ENCODE assay signal across 8 cellular contexts in genomic region chr2:200483729-200484198, GRCh38. TPM values are rescaled to one million over a fixed set of nuclear protein-coding genes. Genes with fewer than 3 reads are reported as not detected.
DNase-seq lines count a peak whose midpoint lies in the region; ATAC-seq and TF ChIP-seq lines count a peak whose summit lies in the region.

No MANE protein-coding gene starts in this region.

- H3K4me3 ChIP-seq in RWPE2 (ENCODE audit: severe bottlenecking) = no peak overlapping the region

- 0 out of 2 replicates have a peak, but pooled peaks cover 4% of the 10 kb centered on the region for H3K36me3 ChIP-seq in RWPE2 (ENCODE audit: low read depth)

- ATAC-seq in GM21515 (IDR thresholded peaks at IDR 0.05; ENCODE audit: unreplicated experiment) = peak; percentile 57
- peak; percentile 67 for ATAC-seq in RWPE2 (ENCODE audit: low read depth)

- H3K9me3 Mint-ChIP-seq in glutamatergic neuron (ENCODE audit: unreplicated experiment) = peaks cover 2% of the 10 kb centered on the region

- H3K27me3 Mint-ChIP-seq in glutamatergic neuron (ENCODE audit: unreplicated experiment) = no peaks in the 10 kb centered on the region

- H3K27ac ChIP-seq in RWPE2 (ENCODE audit: poor library complexity, severe bottlenecking) = no peak overlapping the region

- peak; percentile 38 for DNase-seq in SKM-1 treated with dmso at 0.1 percent for 144 hours (lab: John Stamatoyannopoulos, UW; ENCODE audit: unreplicated experiment)
- no peak for DNase-seq in SKM-1 (lab: John Stamatoyannopoulos, UW; ENCODE audit: unreplicated experiment)
- peak; percentile 36 for DNase-seq in HuH-7.5 (ENCODE audit: low spot score)
- no peak for DNase-seq in RWPE2 (ENCODE audit: low spot score)
- DNase-seq in glutamatergic neuron = peak; percentile 73
- no peak for DNase-seq in epidermal melanocyte (ENCODE audit: insufficient read length, low spot score)
- no peak for DNase-seq in cerebellum (ENCODE audit: low spot score)

- peak; percentile 82 for TF ChIP-seq CTCF in RWPE2 (IDR thresholded peaks at IDR 0.05; ENCODE audit: poor library complexity, severe bottlenecking)
- peak; percentile 59 for TF ChIP-seq CTCF in glutamatergic neuron (IDR thresholded peaks at IDR 0.05; ENCODE audit: partially characterized antibody, unreplicated experiment)

- no peak overlapping the region for H3K4me3 Mint-ChIP-seq in glutamatergic neuron (ENCODE audit: unreplicated experiment)

- no peaks in the 10 kb centered on the region for H3K27me3 ChIP-seq in RWPE2 (ENCODE audit: insufficient read depth, poor library complexity, severe bottlenecking)

- H3K4me1 Mint-ChIP-seq in glutamatergic neuron (ENCODE audit: low read depth, unreplicated experiment) = peaks cover 5% of the 10 kb centered on the region

- no peaks in the 10 kb centered on the region for H3K9me3 ChIP-seq in RWPE2 (ENCODE audit: severe bottlenecking)

- no peak overlapping the region for H3K27ac Mint-ChIP-seq in glutamatergic neuron (ENCODE audit: unreplicated experiment)

- H3K4me1 ChIP-seq in RWPE2 (ENCODE audit: insufficient read depth, poor library complexity, severe bottlenecking) = peaks cover 37% of the 10 kb centered on the region

- no peaks in the 10 kb centered on the region for H3K36me3 Mint-ChIP-seq in glutamatergic neuron (ENCODE audit: unreplicated experiment)

RNA-seq across cellular contexts. Expression of gene KCTD18, which starts 26.1 kb away (rescaled TPM):
- total RNA-seq in glutamatergic neuron (ENCODE audit: unreplicated experiment) = 4.7 TPM
- total RNA-seq in cerebellum = 8.3 TPM

RNA-seq across cellular contexts. Expression of gene SGO2, which starts 42.2 kb away (rescaled TPM):
- total RNA-seq in glutamatergic neuron (ENCODE audit: unreplicated experiment) = 6.6 TPM
- 13.9 TPM for total RNA-seq in cerebellum

Comparison
In these comparisons a context has a peak if more than half of its experiments do, and no peak if none do; other contexts are left out.
1. DNase-seq: peak in SKM-1 treated with dmso at 0.1 percent for 144 hours (single experiment), HuH-7.5 (single experiment) and glutamatergic neuron (single experiment); none in SKM-1 (single experiment), RWPE2 (single experiment), epidermal melanocyte (single experiment) and cerebellum (single experiment).